15 cellular contexts compared by ENCODE assay signal in the genomic region with DNA sequence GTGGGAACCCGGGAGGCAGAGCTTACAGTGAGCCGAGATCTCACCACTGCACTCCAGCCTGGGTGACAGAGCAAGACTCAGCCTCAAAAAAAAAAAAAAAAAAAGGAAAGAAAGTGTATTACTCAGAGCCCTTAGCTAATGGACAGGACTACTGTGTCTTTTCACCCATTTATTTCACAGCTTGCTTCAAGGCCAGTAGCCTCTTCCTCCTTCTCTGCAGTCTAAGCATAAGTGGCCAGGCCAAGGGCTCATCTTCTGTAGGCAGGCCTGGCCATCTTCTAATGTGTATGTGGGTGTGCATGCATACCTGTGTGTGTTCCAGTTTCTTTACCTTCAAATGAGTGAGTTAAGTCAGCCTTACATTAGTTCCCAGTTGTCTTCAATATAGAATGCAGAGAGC.
DNase-seq lines count a peak whose midpoint lies in the region; ATAC-seq and TF ChIP-seq lines count a peak whose summit lies in the region.
"Had no signal": no experiment of that assay in that cellular context is flagged by ENCODE, and none has a peak within 500 bp of the region (broad histone marks: within the 10 kb centered on the region; RNA-seq: fewer than 3 reads in every experiment).

No MANE protein-coding gene starts in this region.

- intact Hi-C loops in left lung (cut with DNase I) = no loop called here

- peaks cover 13% of the 10 kb centered on the region for H3K9me3 Mint-ChIP-seq in activated naive CD8-positive, alpha-beta T cell (ENCODE audit: low read depth)
- peaks cover 10% of the 10 kb centered on the region for H3K9me3 Mint-ChIP-seq in activated naive CD8-positive, alpha-beta T cell treated with anti-CD3 and anti-CD28 coated beads for 36 hours
- peaks cover 26% of the 10 kb centered on the region for H3K9me3 Mint-ChIP-seq in WTC11

- TF ChIP-seq CTCF in WTC11 (IDR thresholded peaks at IDR 0.05) (no peak), left lung (IDR thresholded peaks at IDR 0.05) (no peak)

- ATAC-seq in WTC11 (no peak), left lung (peak; percentile 29), HG02610 (IDR thresholded peaks at IDR 0.05; ENCODE audit: unreplicated experiment) (no peak), GM18867 (IDR thresholded peaks at IDR 0.05; ENCODE audit: unreplicated experiment) (no peak)
- ATAC-seq: GM23338, HepG2 had no signal

- H3K4me3 ChIP-seq in left lung = no peak overlapping the region
- no peak overlapping the region for H3K4me3 ChIP-seq in subcutaneous abdominal adipose tissue (ENCODE audit: low read depth in 1 of 5, low read length in 5 of 5)
- H3K4me3 ChIP-seq: BLaER1, GM23338 had no signal

- H3K9me3 ChIP-seq in left lung (peaks cover 0 to 4% of the 10 kb centered on the region in 2 donors), subcutaneous abdominal adipose tissue (ENCODE audit: control insufficient read depth in 5 of 5, low read length in 5 of 5) (peaks cover 0 to 7% (median 0%) of the 10 kb centered on the region in 5 donors)
- H3K9me3 ChIP-seq: BLaER1 had no signal

- CTCF ChIA-PET in WTC11 (lab: Charles Lee) = no interaction called here

- H3K27ac Mint-ChIP-seq in activated naive CD8-positive, alpha-beta T cell = peak overlapping the region; percentile 75
- H3K27ac Mint-ChIP-seq in activated naive CD8-positive, alpha-beta T cell treated with anti-CD3 and anti-CD28 coated beads for 36 hours = no peak overlapping the region
- H3K27ac Mint-ChIP-seq in WTC11 = peak overlapping the region; percentile 14; the same call in 1 of the 2 replicates
- H3K27ac Mint-ChIP-seq: GM23338 had no signal

- H3K36me3 ChIP-seq in left lung (no peaks in the 10 kb centered on the region), subcutaneous abdominal adipose tissue (ENCODE audit: control insufficient read depth in 5 of 5, insufficient read depth in 5 of 5, low read length in 5 of 5) (no peaks in the 10 kb centered on the region)
- H3K36me3 ChIP-seq: BLaER1 had no signal

- H3K27ac ChIP-seq in left lung = no peak overlapping the region
- peak overlapping the region; percentile 42 for H3K27ac ChIP-seq in subcutaneous abdominal adipose tissue (ENCODE audit: low read depth, low read length)
- H3K27ac ChIP-seq: 22Rv1, BLaER1 had no signal

- no peak overlapping the region for H3K9ac ChIP-seq in subcutaneous abdominal adipose tissue (ENCODE audit: low read length in 5 of 5)
- H3K9ac ChIP-seq: BLaER1 had no signal

- no peak overlapping the region for H3K4me3 Mint-ChIP-seq in activated naive CD8-positive, alpha-beta T cell
- H3K4me3 Mint-ChIP-seq in activated naive CD8-positive, alpha-beta T cell treated with anti-CD3 and anti-CD28 coated beads for 36 hours = no peak overlapping the region
- H3K4me3 Mint-ChIP-seq in WTC11 = no peak overlapping the region
- H3K4me3 Mint-ChIP-seq: GM23338 had no signal

- H3K4me1 Mint-ChIP-seq in activated naive CD8-positive, alpha-beta T cell (ENCODE audit: low read depth) = peaks cover 54% of the 10 kb centered on the region
- peaks cover 46% of the 10 kb centered on the region for H3K4me1 Mint-ChIP-seq in activated naive CD8-positive, alpha-beta T cell treated with anti-CD3 and anti-CD28 coated beads for 36 hours
- peaks cover 7% of the 10 kb centered on the region for H3K4me1 Mint-ChIP-seq in WTC11

- no peak for DNase-seq in activated naive CD8-positive, alpha-beta T cell treated with anti-CD3 and anti-CD28 coated beads for 36 hours
- no peak for DNase-seq in WTC11 (ENCODE audit: low spot score)
- no peak for DNase-seq in left lung
- no peak for DNase-seq in HCEC 1CT
- DNase-seq: AML-193, DMS79, H7 had no signal

- peaks cover 0 to 9% of the 10 kb centered on the region in 2 donors for H3K4me1 ChIP-seq in left lung
- peaks cover 3 to 46% (median 22%) of the 10 kb centered on the region in 5 donors for H3K4me1 ChIP-seq in subcutaneous abdominal adipose tissue (ENCODE audit: control insufficient read depth in 5 of 5, insufficient read depth in 5 of 5, low read length in 5 of 5)

- POLR2A ChIA-PET in WTC11 (lab: Charles Lee) = no interaction called here

- H3K36me3 Mint-ChIP-seq in activated naive CD8-positive, alpha-beta T cell = no peaks in the 10 kb centered on the region
- H3K36me3 Mint-ChIP-seq in activated naive CD8-positive, alpha-beta T cell treated with anti-CD3 and anti-CD28 coated beads for 36 hours = peaks cover 14% of the 10 kb centered on the region
- no peaks in the 10 kb centered on the region for H3K36me3 Mint-ChIP-seq in WTC11

- H3K27me3 ChIP-seq in left lung = no peaks in the 10 kb centered on the region
- no peaks in the 10 kb centered on the region for H3K27me3 ChIP-seq in subcutaneous abdominal adipose tissue (ENCODE audit: control insufficient read depth in 5 of 5, insufficient read depth in 4 of 5, low read length in 5 of 5)
- H3K27me3 ChIP-seq: BLaER1 had no signal

- H3K27me3 Mint-ChIP-seq in activated naive CD8-positive, alpha-beta T cell = no peaks in the 10 kb centered on the region
- no peaks in the 10 kb centered on the region for H3K27me3 Mint-ChIP-seq in activated naive CD8-positive, alpha-beta T cell treated with anti-CD3 and anti-CD28 coated beads for 36 hours
- H3K27me3 Mint-ChIP-seq in WTC11 (ENCODE audit: low read depth) = peaks cover 2% of the 10 kb centered on the region; the same call in 1 of the 2 replicates

TF ChIP-seq in WTC11, 78 proteins besides CTCF, POLR2A, EP300 and RAD21:
- TF ChIP-seq EMX1 (CRISPR knock-in tag; IDR thresholded peaks at IDR 0.05) = no peak
- no peak for TF ChIP-seq TEAD1 (CRISPR knock-in tag; IDR thresholded peaks at IDR 0.05)
- TF ChIP-seq, protein P1, sequence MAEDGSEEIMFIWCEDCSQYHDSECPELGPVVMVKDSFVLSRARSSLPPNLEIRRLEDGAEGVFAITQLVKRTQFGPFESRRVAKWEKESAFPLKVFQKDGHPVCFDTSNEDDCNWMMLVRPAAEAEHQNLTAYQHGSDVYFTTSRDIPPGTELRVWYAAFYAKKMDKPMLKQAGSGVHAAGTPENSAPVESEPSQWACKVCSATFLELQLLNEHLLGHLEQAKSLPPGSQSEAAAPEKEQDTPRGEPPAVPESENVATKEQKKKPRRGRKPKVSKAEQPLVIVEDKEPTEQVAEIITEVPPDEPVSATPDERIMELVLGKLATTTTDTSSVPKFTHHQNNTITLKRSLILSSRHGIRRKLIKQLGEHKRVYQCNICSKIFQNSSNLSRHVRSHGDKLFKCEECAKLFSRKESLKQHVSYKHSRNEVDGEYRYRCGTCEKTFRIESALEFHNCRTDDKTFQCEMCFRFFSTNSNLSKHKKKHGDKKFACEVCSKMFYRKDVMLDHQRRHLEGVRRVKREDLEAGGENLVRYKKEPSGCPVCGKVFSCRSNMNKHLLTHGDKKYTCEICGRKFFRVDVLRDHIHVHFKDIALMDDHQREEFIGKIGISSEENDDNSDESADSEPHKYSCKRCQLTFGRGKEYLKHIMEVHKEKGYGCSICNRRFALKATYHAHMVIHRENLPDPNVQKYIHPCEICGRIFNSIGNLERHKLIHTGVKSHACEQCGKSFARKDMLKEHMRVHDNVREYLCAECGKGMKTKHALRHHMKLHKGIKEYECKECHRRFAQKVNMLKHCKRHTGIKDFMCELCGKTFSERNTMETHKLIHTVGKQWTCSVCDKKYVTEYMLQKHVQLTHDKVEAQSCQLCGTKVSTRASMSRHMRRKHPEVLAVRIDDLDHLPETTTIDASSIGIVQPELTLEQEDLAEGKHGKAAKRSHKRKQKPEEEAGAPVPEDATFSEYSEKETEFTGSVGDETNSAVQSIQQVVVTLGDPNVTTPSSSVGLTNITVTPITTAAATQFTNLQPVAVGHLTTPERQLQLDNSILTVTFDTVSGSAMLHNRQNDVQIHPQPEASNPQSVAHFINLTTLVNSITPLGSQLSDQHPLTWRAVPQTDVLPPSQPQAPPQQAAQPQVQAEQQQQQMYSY (CRISPR knock-in tag; IDR thresholded peaks at IDR 0.05) = no peak
- no peak for TF ChIP-seq NFATC4 (CRISPR knock-in tag; IDR thresholded peaks at IDR 0.05)
- no peak for TF ChIP-seq NR1H2 (CRISPR knock-in tag; IDR thresholded peaks at IDR 0.05)
- TF ChIP-seq HMGA2 (CRISPR knock-in tag; IDR thresholded peaks at IDR 0.05) = no peak
- no peak for TF ChIP-seq MXD4 (CRISPR knock-in tag; IDR thresholded peaks at IDR 0.05; ENCODE audit: borderline replicate concordance)
- no peak for TF ChIP-seq ZNF423 (CRISPR knock-in tag; IDR thresholded peaks at IDR 0.05)
- TF ChIP-seq RELA (CRISPR knock-in tag; IDR thresholded peaks at IDR 0.05; ENCODE audit: borderline replicate concordance) = no peak
- TF ChIP-seq, protein P2, sequence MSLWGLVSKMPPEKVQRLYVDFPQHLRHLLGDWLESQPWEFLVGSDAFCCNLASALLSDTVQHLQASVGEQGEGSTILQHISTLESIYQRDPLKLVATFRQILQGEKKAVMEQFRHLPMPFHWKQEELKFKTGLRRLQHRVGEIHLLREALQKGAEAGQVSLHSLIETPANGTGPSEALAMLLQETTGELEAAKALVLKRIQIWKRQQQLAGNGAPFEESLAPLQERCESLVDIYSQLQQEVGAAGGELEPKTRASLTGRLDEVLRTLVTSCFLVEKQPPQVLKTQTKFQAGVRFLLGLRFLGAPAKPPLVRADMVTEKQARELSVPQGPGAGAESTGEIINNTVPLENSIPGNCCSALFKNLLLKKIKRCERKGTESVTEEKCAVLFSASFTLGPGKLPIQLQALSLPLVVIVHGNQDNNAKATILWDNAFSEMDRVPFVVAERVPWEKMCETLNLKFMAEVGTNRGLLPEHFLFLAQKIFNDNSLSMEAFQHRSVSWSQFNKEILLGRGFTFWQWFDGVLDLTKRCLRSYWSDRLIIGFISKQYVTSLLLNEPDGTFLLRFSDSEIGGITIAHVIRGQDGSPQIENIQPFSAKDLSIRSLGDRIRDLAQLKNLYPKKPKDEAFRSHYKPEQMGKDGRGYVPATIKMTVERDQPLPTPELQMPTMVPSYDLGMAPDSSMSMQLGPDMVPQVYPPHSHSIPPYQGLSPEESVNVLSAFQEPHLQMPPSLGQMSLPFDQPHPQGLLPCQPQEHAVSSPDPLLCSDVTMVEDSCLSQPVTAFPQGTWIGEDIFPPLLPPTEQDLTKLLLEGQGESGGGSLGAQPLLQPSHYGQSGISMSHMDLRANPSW (CRISPR knock-in tag; conservative IDR thresholded peaks at IDR 0.05; ENCODE audit: low read depth) = no peak
- no peak for TF ChIP-seq FOXJ3 (CRISPR knock-in tag; IDR thresholded peaks at IDR 0.05; ENCODE audit: borderline replicate concordance)
TF ChIP-seq in WTC11: peak in this region for 0.
